Comparison of ENCODE assay signal across 30 cellular contexts in genomic region chr1:109954180-109954579, GRCh38. TPM values are rescaled to one million over a fixed set of nuclear protein-coding genes. Genes with fewer than 3 reads are reported as not detected.
DNase-seq lines count a peak whose midpoint lies in the region; ATAC-seq and TF ChIP-seq lines count a peak whose summit lies in the region.
"Had no signal": no experiment of that assay in that cellular context is flagged by ENCODE, and none has a peak within 500 bp of the region (broad histone marks: within the 10 kb centered on the region; RNA-seq: fewer than 3 reads in every experiment).

No MANE protein-coding gene starts in this region.

- BruUV-seq in PC-9 (replicated peaks; lab: Mats Ljungman, UMichigan): no TSS peak

- 29% methylated on average over 1 of the region's 1 CpG for WGBS in right cardiac atrium
- 22% methylated on average over 1 of the region's 1 CpG for WGBS in esophagus muscularis mucosa

- POLR2A ChIA-PET in PC-9 (lab: Charles Lee; ENCODE audit: unreplicated experiment): no interaction called here

- peaks cover 29% of the 10 kb centered on the region for H3F3A ChIP-seq in PC-9 (ENCODE audit: insufficient read depth, low read depth)

- intact Hi-C loops in PC-9 (cut with micrococcal nuclease; ENCODE audit: unreplicated experiment): no loop called here
- intact Hi-C loops in right cardiac atrium (cut with DNase I): no loop called here
- intact Hi-C loops in esophagus muscularis mucosa (cut with DNase I): no loop called here

- peak in 1 of 2 donors; percentile 29 for ATAC-seq in right cardiac atrium
- no peak for ATAC-seq in HG03457 (IDR thresholded peaks at IDR 0.05; ENCODE audit: unreplicated experiment)
- no peak for ATAC-seq in HG02938 (IDR thresholded peaks at IDR 0.05; ENCODE audit: unreplicated experiment)
- ATAC-seq: activated T-cell treated with anti-CD3 and anti-CD28 coated beads, Interleukin-2, amount 50 U/mL, for 72 hours; esophagus mucosa; HCT116; left colon; sciatic nerve; stimulated activated naive CD8-positive, alpha-beta T cell treated with anti-CD3 and anti-CD28 coated beads, Interleukin-15, amount 100 ng/mL, for 72 hours; T-helper 17 cell had no signal

- no peaks in the 10 kb centered on the region for H4K20me1 ChIP-seq in PC-9 (ENCODE audit: insufficient read depth)

- no peak for TF ChIP-seq CTCF in PC-9 (conservative IDR thresholded peaks at IDR 0.05)
- no peak for TF ChIP-seq CTCF in esophagus muscularis mucosa (IDR thresholded peaks at IDR 0.05)

- H3K36me3 ChIP-seq in PC-9 (ENCODE audit: low read depth) (no peaks in the 10 kb centered on the region), rectal smooth muscle tissue (ENCODE audit: control insufficient read depth, insufficient read depth, low read length) (no peaks in the 10 kb centered on the region), esophagus muscularis mucosa (no peaks in the 10 kb centered on the region)
- H3K36me3 ChIP-seq: Peyer's patch, SJSA1, tibial artery, WERI-Rb-1 had no signal

- H3K9me2 ChIP-seq in PC-9 (ENCODE audit: insufficient read depth): no peaks in the 10 kb centered on the region; the same call in 1 of the 2 replicates

- no peak for DNase-seq in PC-9
- peak; percentile 72 for DNase-seq in amniotic epithelial cell (ENCODE audit: low read depth)
- no peak for DNase-seq in right cardiac atrium
- DNase-seq in activated CD8-positive, alpha-beta memory T cell treated with anti-CD3 and anti-CD28 coated beads, Interleukin-2, amount 50 U/mL, for 48 hours: no peak
- no peak for DNase-seq in esophagus muscularis mucosa (ENCODE audit: extremely low spot score)
- DNase-seq: activated CD4-positive, alpha-beta T cell treated with anti-CD3 and anti-CD28 coated beads, Interleukin-2, amount 10 ng/mL, durations not matched to agents 7 days and 5 days; activated naive CD4-positive, alpha-beta T cell treated with Interleukin-2 at 50 U/mL for 16 hours; activated T-cell treated with anti-CD3 and anti-CD28 coated beads, Interleukin-2, amount 50 U/mL, for 72 hours; amniotic stem cell; CD4-positive, alpha-beta T cell; KG1; left colon; NCI-H1436; NCI-H2107; NCI-H510A treated with DMSO at 0.1 percent for 48 hours; NK-92 treated with Interleukin-12 subunit alpha and Interleukin-12 subunit beta, amount 100 ng/mL, for 24 hours; Peyer's patch; stimulated activated naive CD8-positive, alpha-beta T cell treated with anti-CD3 and anti-CD28 coated beads, Interleukin-15, amount 100 ng/mL, for 72 hours; T-helper 17 cell; tibial artery; WERI-Rb-1 had no signal

- no peak overlapping the region for H3K4me2 ChIP-seq in PC-9

- H3K79me2 ChIP-seq in PC-9 (ENCODE audit: low read depth): no peaks in the 10 kb centered on the region
- H3K79me2 ChIP-seq: parathyroid adenoma had no signal

- H3K27me3 ChIP-seq in PC-9 (ENCODE audit: insufficient read depth, low read depth): no peaks in the 10 kb centered on the region
- H3K27me3 ChIP-seq in right cardiac atrium (ENCODE audit: control insufficient read depth, insufficient read depth): no peaks in the 10 kb centered on the region
- H3K27me3 ChIP-seq in rectal smooth muscle tissue (ENCODE audit: control insufficient read depth, insufficient read depth, low read length): no peaks in the 10 kb centered on the region
- no peaks in the 10 kb centered on the region for H3K27me3 ChIP-seq in esophagus muscularis mucosa
- H3K27me3 ChIP-seq: Peyer's patch, SJSA1, tibial artery had no signal

- H3K9me3 ChIP-seq in PC-9 (ENCODE audit: insufficient read depth, low read depth) (no peaks in the 10 kb centered on the region), right cardiac atrium (ENCODE audit: control insufficient read depth, low read length) (no peaks in the 10 kb centered on the region), esophagus muscularis mucosa (no peaks in the 10 kb centered on the region)
- H3K9me3 ChIP-seq: Peyer's patch, SJSA1, tibial artery had no signal

- H3K27ac ChIP-seq in PC-9: no peak overlapping the region
- H3K27ac ChIP-seq in right cardiac atrium (ENCODE audit: low read length): peak overlapping the region; percentile 27
- peak overlapping the region; percentile 64 for H3K27ac ChIP-seq in rectal smooth muscle tissue (ENCODE audit: low read depth, low read length)
- no peak overlapping the region for H3K27ac ChIP-seq in esophagus muscularis mucosa (replicated peaks in 1 of 4)
- H3K27ac ChIP-seq: coronary artery, parathyroid adenoma, Peyer's patch, SJSA1, tibial artery, WERI-Rb-1 had no signal

- TF ChIP-seq POLR2A in esophagus muscularis mucosa (IDR thresholded peaks at IDR 0.05; ENCODE audit: low read depth): no peak

- H3K9ac ChIP-seq in rectal smooth muscle tissue (ENCODE audit: low read length): no peak overlapping the region
- H3K9ac ChIP-seq: parathyroid adenoma had no signal

- CTCF ChIA-PET in PC-9 (lab: Charles Lee): interaction anchor here (0.6 kb wide), 1 partner anchor 976 kb away, joined by 5 read pairs; no protein-coding TSS in a partner anchor

- H3K4me3 ChIP-seq in PC-9 (no peak overlapping the region), right cardiac atrium (ENCODE audit: low read length) (no peak overlapping the region), rectal smooth muscle tissue (ENCODE audit: low read length) (no peak overlapping the region), esophagus muscularis mucosa (no peak overlapping the region)
- H3K4me3 ChIP-seq: coronary artery, Peyer's patch, SJSA1, tibial artery had no signal

- TF ChIP-seq EP300 in esophagus muscularis mucosa (IDR thresholded peaks at IDR 0.05): no peak

- peaks cover 38% of the 10 kb centered on the region for H3K4me1 ChIP-seq in PC-9 (replicated peaks; ENCODE audit: insufficient read depth)
- H3K4me1 ChIP-seq in right cardiac atrium (ENCODE audit: control insufficient read depth, insufficient read depth, low read length): peaks cover 1% of the 10 kb centered on the region
- peaks cover 10% of the 10 kb centered on the region for H3K4me1 ChIP-seq in rectal smooth muscle tissue (ENCODE audit: control insufficient read depth, insufficient read depth, low read length)
- peaks cover 0 to 5% (median 0%) of the 10 kb centered on the region in 4 donors for H3K4me1 ChIP-seq in esophagus muscularis mucosa
- H3K4me1 ChIP-seq: parathyroid adenoma, Peyer's patch had no signal

- H2AFZ ChIP-seq in PC-9: peak overlapping the region; percentile 61; the same call in 1 of the 2 replicates
- H2AFZ ChIP-seq: parathyroid adenoma had no signal

RNA-seq across cellular contexts. Expression of gene AHCYL1, which starts 30.4 kb away (rescaled TPM):
- total RNA-seq in PC-9 (2021) (143 and 147 TPM in 2 replicates), right cardiac atrium (10 to 100 TPM; 37.4 to 49.6 (median 43.8) TPM), esophagus muscularis mucosa (100 to 1,000 TPM in 1 of 4 donors, 10 to 100 TPM in 3; 72.1 to 111 (median 91.0) TPM)
- polyA plus RNA-seq in right cardiac atrium: 27.7 TPM

RNA-seq across cellular contexts. Expression of gene CSF1, which starts 43.5 kb away (rescaled TPM):
- 29.8 and 35.2 TPM in 2 replicates for total RNA-seq in PC-9 (2021)
- 10 to 100 TPM; 13.9 to 22.6 (median 19.4) TPM for total RNA-seq in right cardiac atrium
- 13.5 TPM for polyA plus RNA-seq in right cardiac atrium
- 10 to 100 TPM; 27.0 to 92.6 (median 48.1) TPM for total RNA-seq in esophagus muscularis mucosa

Comparison
In these comparisons a context has a peak if more than half of its experiments do, and no peak if none do; other contexts are left out.
1. H3K27ac ChIP-seq: peak in right cardiac atrium (single experiment) and rectal smooth muscle tissue (single experiment); none in PC-9 (single experiment) and esophagus muscularis mucosa (0 of 4).